In the genomic region with DNA sequence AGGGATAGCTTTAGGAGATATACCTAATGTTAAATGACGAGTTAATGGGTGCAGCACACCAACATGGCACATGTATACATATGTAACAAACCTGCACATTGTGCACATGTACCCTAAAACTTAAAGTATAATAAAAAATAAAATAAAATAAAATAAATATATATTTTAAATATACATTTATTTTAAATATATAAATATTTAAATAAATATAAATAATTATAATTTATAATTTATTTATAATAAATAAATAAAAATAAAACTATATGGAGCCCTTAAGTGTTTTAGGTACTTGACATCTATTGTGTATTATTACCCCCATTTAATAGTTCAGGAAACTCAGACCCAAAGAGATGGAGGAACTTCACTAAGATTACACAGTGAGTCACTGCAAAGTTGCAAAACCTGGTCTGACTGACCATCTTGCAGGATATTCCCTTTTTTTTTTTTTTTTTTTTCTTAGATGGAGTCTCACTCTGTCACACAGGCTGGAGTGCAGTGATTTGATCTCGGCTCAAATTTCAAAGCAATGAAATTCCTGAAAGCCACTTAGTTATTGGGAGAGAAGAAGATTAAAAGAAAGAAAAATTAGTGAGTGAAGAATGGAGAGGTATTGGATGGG, we compare ENCODE assay signal across 17 cellular contexts. TPM values are rescaled to one million over a fixed set of nuclear protein-coding genes. Genes with fewer than 3 reads are reported as not detected.
DNase-seq lines count a peak whose midpoint lies in the region; ATAC-seq, FAIRE-seq and TF ChIP-seq lines count a peak whose summit lies in the region.
"Had no signal": no experiment of that assay in that cellular context is flagged by ENCODE, and none has a peak within 500 bp of the region (broad histone marks: within the 10 kb centered on the region; RNA-seq: fewer than 3 reads in every experiment).

No MANE protein-coding gene starts in this region.

- H3K4me2 ChIP-seq in PC-3 (ENCODE audit: low read length): peak overlapping the region; percentile 55
- H3K4me2 ChIP-seq: BLaER1 had no signal

- H3K4me1 ChIP-seq in breast epithelium (no peaks in the 10 kb centered on the region), PC-3 (ENCODE audit: insufficient read depth, low read length) (peaks cover 20% of the 10 kb centered on the region)

- H3K27me3 Mint-ChIP-seq in MCF 10A (ENCODE audit: insufficient read depth, unreplicated experiment): peaks cover 10% of the 10 kb centered on the region

- 0 out of 2 replicates have a peak overlapping the region, but pooled peaks have one; percentile 8 for H2AFZ ChIP-seq in PC-3 (ENCODE audit: low read length)

- H3K36me3 Mint-ChIP-seq in MCF 10A (ENCODE audit: insufficient read depth, unreplicated experiment): peaks cover 10% of the 10 kb centered on the region

- POLR2A ChIA-PET in MCF 10A (lab: Yijun Ruan, JAX): interaction anchor here (0.7 kb wide), 1 partner anchor 176 kb away, joined by 4 read pairs; no protein-coding TSS in a partner anchor
- POLR2A ChIA-PET in PC-3 (lab: Charles Lee; ENCODE audit: unreplicated experiment): no interaction called here

- peaks cover 10% of the 10 kb centered on the region for H3K4me1 Mint-ChIP-seq in MCF 10A (ENCODE audit: insufficient read depth, unreplicated experiment)

- FAIRE-seq in urothelium cell line (lab: Jason Lieb, UNC): no peak
- FAIRE-seq: keratinocyte had no signal

- peaks cover 0 to 12% of the 10 kb centered on the region in 2 donors for H3K9me3 ChIP-seq in breast epithelium
- 0 out of 2 replicates have a peak, but pooled peaks cover 2% of the 10 kb centered on the region for H3K9me3 ChIP-seq in PC-3 (ENCODE audit: low read length)
- H3K9me3 ChIP-seq: testis had no signal

- peak overlapping the region; percentile 18; the same call in 1 of the 2 replicates for H3K9ac ChIP-seq in PC-3 (ENCODE audit: low read length)
- H3K9ac ChIP-seq: BLaER1 had no signal

- H3K27ac Mint-ChIP-seq in MCF 10A (ENCODE audit: low read depth, unreplicated experiment): no peak overlapping the region

- BruUV-seq in MCF 10A (replicated peaks; lab: Mats Ljungman, UMichigan) (no TSS peak), PC-3 (replicated peaks; lab: Mats Ljungman, UMichigan) (no TSS peak)

- TF ChIP-seq CTCF in MCF 10A (IDR thresholded peaks at IDR 0.05; ENCODE audit: unreplicated experiment): no peak
- TF ChIP-seq CTCF in breast epithelium (IDR thresholded peaks at IDR 0.05): no peak
- TF ChIP-seq CTCF in PC-3 (conservative IDR thresholded peaks at IDR 0.05; ENCODE audit: low read depth, low read length): no peak
- TF ChIP-seq CTCF in fibroblast of mammary gland (conservative IDR thresholded peaks at IDR 0.05; ENCODE audit: control insufficient read depth, insufficient read depth, low read depth, low read length): no peak

- no peaks in the 10 kb centered on the region for H3K9me2 ChIP-seq in PC-3 (replicated peaks; ENCODE audit: low read length)

- H3F3A ChIP-seq in PC-3 (ENCODE audit: low read length, unreplicated experiment): no peaks in the 10 kb centered on the region

- H3K36me3 ChIP-seq in breast epithelium (no peaks in the 10 kb centered on the region), PC-3 (ENCODE audit: low read depth, low read length) (no peaks in the 10 kb centered on the region)
- H3K36me3 ChIP-seq: BLaER1 had no signal

- no peaks in the 10 kb centered on the region for H3K27me3 ChIP-seq in breast epithelium
- H3K27me3 ChIP-seq in PC-3 (ENCODE audit: low read length): no peaks in the 10 kb centered on the region
- H3K27me3 ChIP-seq: testis had no signal

- CTCF ChIA-PET in MCF 10A (lab: Yijun Ruan, JAX): interaction anchor here (0.7 kb wide), 1 partner anchor 266 kb away, joined by 3 read pairs; no protein-coding TSS in a partner anchor
- CTCF ChIA-PET in PC-3 (lab: Charles Lee): interaction anchor here (1.0 kb wide), 1 partner anchor 53 kb away, joined by 3 read pairs; no protein-coding TSS in a partner anchor

- no peak overlapping the region for H3K27ac ChIP-seq in breast epithelium
- H3K27ac ChIP-seq in PC-3 (ENCODE audit: low read length): peak overlapping the region; percentile 70
- H3K27ac ChIP-seq: BLaER1, testis had no signal

- intact Hi-C loops in MCF 10A (cut with micrococcal nuclease) (loop anchor here (1.0 to 10.0 kb wide), 2 partner anchors 91 to 337 kb away; a partner anchor contains a TSS), breast epithelium (cut with DNase I; ENCODE audit: low total_unique reads) (no loop called here), PC-3 (cut with micrococcal nuclease) (loop anchor here (1.0 to 5.0 kb wide), 4 partner anchors 58 to 293 kb away; no protein-coding TSS in a partner anchor)

- DNase-seq in MCF 10A (ENCODE audit: unreplicated experiment) (peak; percentile 89), breast epithelium (ENCODE audit: low spot score in 2 of 2) (no peak), PC-3 (peak; percentile 98), fibroblast of mammary gland (ENCODE audit: low read depth) (peak; percentile 87), urothelium cell line (ENCODE audit: low spot score) (peak; percentile 14)
- DNase-seq in activated naive CD4-positive, alpha-beta T cell (lab: John Stamatoyannopoulos, UW): no peak
- no peak for DNase-seq in activated CD8-positive, alpha-beta memory T cell treated with anti-CD3 and anti-CD28 coated beads, Interleukin-2, amount 50 U/mL, for 4 hours
- DNase-seq: activated CD4-positive, alpha-beta T cell treated with anti-CD3 and anti-CD28 coated beads, Interleukin-2, amount 50 U/mL, for 1 hour; activated naive CD8-positive, alpha-beta T cell treated with anti-CD3 and anti-CD28 coated beads, Interleukin-2, amount 50 U/mL, for 24 hours; NCI-H2171 treated with DMSO at 0.1 percent for 48 hours; stimulated activated CD4-positive, alpha-beta T cell treated with anti-CD3 and anti-CD28 coated beads, Interleukin-4, amount 100 ng/mL, for 24 hours; testis had no signal

- no peaks in the 10 kb centered on the region for H3K9me3 Mint-ChIP-seq in MCF 10A (ENCODE audit: unreplicated experiment)

- no peak for TF ChIP-seq POLR2A in breast epithelium (IDR thresholded peaks at IDR 0.05)

- H3K79me2 ChIP-seq in PC-3 (ENCODE audit: low read length): no peaks in the 10 kb centered on the region

- H4K20me1 ChIP-seq in PC-3 (ENCODE audit: low read length): no peaks in the 10 kb centered on the region
- H4K20me1 ChIP-seq: BLaER1 had no signal

- H3K4me3 ChIP-seq in breast epithelium: no peak overlapping the region
- no peak overlapping the region for H3K4me3 ChIP-seq in PC-3 (ENCODE audit: low read length)
- H3K4me3 ChIP-seq in fibroblast of mammary gland (ENCODE audit: control insufficient read depth, low read depth, low read length): no peak overlapping the region
- H3K4me3 ChIP-seq: BLaER1, testis had no signal

- H3K4me3 Mint-ChIP-seq in MCF 10A (ENCODE audit: unreplicated experiment): no peak overlapping the region
- H3K4me3 Mint-ChIP-seq: activated naive CD8-positive, alpha-beta T cell treated with anti-CD3 and anti-CD28 coated beads, Interleukin-2, amount 50 U/mL, for 24 hours had no signal

- ATAC-seq in PC-3 (peak; percentile 64), HG02884 (IDR thresholded peaks at IDR 0.05; ENCODE audit: unreplicated experiment) (no peak)
- ATAC-seq: activated naive CD8-positive, alpha-beta T cell treated with anti-CD3 and anti-CD28 coated beads, Interleukin-2, amount 50 U/mL, for 24 hours had no signal

RNA-seq across cellular contexts. Expression of a gene that starts 5.8 kb away (rescaled TPM):
- total RNA-seq in MCF 10A (2022) (not detected in 2 replicates), breast epithelium (not detected), PC-3 (2014; rRNA removed) (0.84 TPM in 1 of 2 replicates, not detected in the other)
- total RNA-seq: omental fat pad, SK-MEL-5 had no signal

RNA-seq across cellular contexts. Expression of a gene that starts 13.3 kb away (rescaled TPM):
- total RNA-seq in MCF 10A (2022) (0.15 TPM in 1 of 2 replicates, not detected in the other), breast epithelium (under 1 TPM in 1 of 3 donors, not detected in 2; 0.16 TPM), PC-3 (2014; rRNA removed) (0.51 TPM in 1 of 2 replicates, not detected in the other)
- total RNA-seq: SK-MEL-5 had no signal

Comparison
In these comparisons a context has a peak if more than half of its experiments do, and no peak if none do; other contexts are left out.
1. DNase-seq: peak in MCF 10A (single experiment), PC-3 (single experiment), fibroblast of mammary gland (single experiment) and urothelium cell line (single experiment); none in breast epithelium (0 of 2), activated naive CD4-positive, alpha-beta T cell (0 of 4) and activated CD8-positive, alpha-beta memory T cell treated with anti-CD3 and anti-CD28 coated beads, Interleukin-2, amount 50 U/mL, for 4 hours (single experiment).